ENCODE assay signal across 7 cellular contexts in genomic region chr18:46281185-46282176, GRCh38.
DNase-seq lines count a peak whose midpoint lies in the region; ATAC-seq and TF ChIP-seq lines count a peak whose summit lies in the region.

No MANE protein-coding gene starts in this region.

- no peaks in the 10 kb centered on the region for H3K79me2 ChIP-seq in smooth muscle cell (ENCODE audit: low read depth)

- peaks cover 9% of the 10 kb centered on the region for H3K4me1 ChIP-seq in smooth muscle cell (ENCODE audit: low read depth)

- H3K9ac ChIP-seq in smooth muscle cell (ENCODE audit: low read depth) = no peak overlapping the region

- no peak overlapping the region for H3K4me3 ChIP-seq in smooth muscle cell

- no peak overlapping the region for H2AFZ ChIP-seq in smooth muscle cell (ENCODE audit: low read depth)

- no peaks in the 10 kb centered on the region for H4K20me1 ChIP-seq in smooth muscle cell (ENCODE audit: low read depth)

- no peaks in the 10 kb centered on the region for H3K9me3 ChIP-seq in smooth muscle cell (replicated peaks; ENCODE audit: low read depth)

- TF ChIP-seq CTCF in GM12873 (IDR thresholded peaks at IDR 0.05; ENCODE audit: insufficient read depth, low read depth, low read length, missing control alignments) (peak; percentile 93), smooth muscle cell (IDR thresholded peaks at IDR 0.05; ENCODE audit: borderline replicate concordance, insufficient read depth, poor library complexity, severe bottlenecking) (peak; percentile 89)

- ATAC-seq in HG02623 (IDR thresholded peaks at IDR 0.05; ENCODE audit: unreplicated experiment) = peak; percentile 72

- H3F3A ChIP-seq in smooth muscle cell (ENCODE audit: low read depth) = no peaks in the 10 kb centered on the region

- H3K4me2 ChIP-seq in smooth muscle cell = no peak overlapping the region

- no peaks in the 10 kb centered on the region for H3K27me3 ChIP-seq in smooth muscle cell (ENCODE audit: low read depth)

- peak; percentile 70 for DNase-seq in NCI-H146 treated with DMSO at 0.1 percent for 48 hours (lab: John Stamatoyannopoulos, UW; ENCODE audit: unreplicated experiment)
- DNase-seq in T1000 (lab: John Stamatoyannopoulos, UW) = peak; percentile 51
- DNase-seq in astrocyte of the hippocampus (ENCODE audit: low read depth, low spot score) = peak; percentile 88
- DNase-seq in hypothalamus (lab: John Stamatoyannopoulos, UW) = peak in 40 of 51 donors; percentile 2 to 72 (median 30)
- peak; percentile 20 for DNase-seq in smooth muscle cell (lab: John Stamatoyannopoulos, UW; ENCODE audit: unreplicated experiment)

- H3K27ac ChIP-seq in smooth muscle cell (ENCODE audit: low read depth) = no peak overlapping the region

- no peaks in the 10 kb centered on the region for H3K36me3 ChIP-seq in smooth muscle cell (ENCODE audit: low read depth)

- WGBS in smooth muscle cell (ENCODE audit: low lambda C conversion rate) = 60% methylated on average over 15 of the region's 15 CpGs

Comparison
In these comparisons a context has a peak if more than half of its experiments do, and no peak if none do; other contexts are left out.
1. DNase-seq: peak in every context shown above with its lines; median percentile 88 in astrocyte of the hippocampus; 70 in NCI-H146 treated with DMSO at 0.1 percent for 48 hours; 51 in T1000; 30 in hypothalamus; 20 in smooth muscle cell.